ENCODE assay signal across 26 cellular contexts in genomic region chr3:147389265-147390175, GRCh38. TPM values are rescaled to one million over a fixed set of nuclear protein-coding genes. Genes with fewer than 3 reads are reported as not detected.
DNase-seq lines count a peak whose midpoint lies in the region; ATAC-seq lines count a peak whose summit lies in the region.
"Had no signal": no experiment of that assay in that cellular context is flagged by ENCODE, and none has a peak within 500 bp of the region (broad histone marks: within the 10 kb centered on the region; RNA-seq: fewer than 3 reads in every experiment).

No MANE protein-coding gene starts in this region.

- no peak for ATAC-seq in activated naive CD8-positive, alpha-beta T cell treated with anti-CD3 and anti-CD28 coated beads, Interleukin-2, amount 10 ng/mL, durations not matched to agents 7 days and 5 days (ENCODE audit: low read depth)
- ATAC-seq in HG03354 (IDR thresholded peaks at IDR 0.05; ENCODE audit: poor library complexity, severe bottlenecking, unreplicated experiment) (no peak), HG03097 (IDR thresholded peaks at IDR 0.05; ENCODE audit: low FRiP score, unreplicated experiment) (no peak)
- ATAC-seq: activated CD4-positive, alpha-beta T cell treated with anti-CD3 and anti-CD28 coated beads for 36 hours; activated T-helper 17 cell treated with anti-CD3 and anti-CD28 coated beads, Interleukin-2, amount 50 U/mL, for 72 hours; body of pancreas; HCT116; right cardiac atrium had no signal

- H3K27me3 Mint-ChIP-seq in activated naive CD8-positive, alpha-beta T cell treated with anti-CD3 and anti-CD28 coated beads, Interleukin-2, amount 10 ng/mL, durations not matched to agents 7 days and 5 days = peaks cover 77% of the 10 kb centered on the region
- peaks cover 98% of the 10 kb centered on the region for H3K27me3 Mint-ChIP-seq in activated naive CD8-positive, alpha-beta T cell treated with anti-CD3 and anti-CD28 coated beads for 36 hours

- no peaks in the 10 kb centered on the region for H3K36me3 ChIP-seq in iPS-15b (ENCODE audit: control insufficient read depth, insufficient read depth, low read length)
- H3K36me3 ChIP-seq: tibial artery had no signal

- no peak for DNase-seq in activated naive CD8-positive, alpha-beta T cell treated with anti-CD3 and anti-CD28 coated beads, Interleukin-2, amount 10 ng/mL, durations not matched to agents 7 days and 5 days
- no peak for DNase-seq in activated naive CD8-positive, alpha-beta T cell treated with anti-CD3 and anti-CD28 coated beads for 36 hours
- DNase-seq in brain pericyte (ENCODE audit: low read depth, low spot score) = peak; percentile 83
- DNase-seq in caudate nucleus (lab: John Stamatoyannopoulos, UW) = no peak
- DNase-seq: activated CD4-positive, alpha-beta T cell treated with anti-CD3 and anti-CD28 coated beads for 36 hours; body of pancreas; C1 segment of cervical spinal cord; NCI-H1105; NCI-H1930; NCI-H69; right cardiac atrium; RPMI8226; stimulated activated CD4-positive, alpha-beta T cell treated with anti-CD3 and anti-CD28 coated beads, Interleukin-12 subunit alpha, Interleukin-12 subunit beta, amount 100 ng/mL, for 4 hours; tibial artery had no signal

- peaks cover 17% of the 10 kb centered on the region for H3K4me1 ChIP-seq in iPS-15b (ENCODE audit: control insufficient read depth, insufficient read depth, low read length)
- H3K4me1 ChIP-seq: parathyroid adenoma had no signal

- H3K9me3 Mint-ChIP-seq in activated naive CD8-positive, alpha-beta T cell treated with anti-CD3 and anti-CD28 coated beads, Interleukin-2, amount 10 ng/mL, durations not matched to agents 7 days and 5 days = peaks cover 5% of the 10 kb centered on the region
- H3K9me3 Mint-ChIP-seq in activated naive CD8-positive, alpha-beta T cell treated with anti-CD3 and anti-CD28 coated beads for 36 hours = peaks cover 11% of the 10 kb centered on the region
- H3K9me3 Mint-ChIP-seq: activated T-helper 17 cell treated with anti-CD3 and anti-CD28 coated beads, Interleukin-2, amount 50 U/mL, for 72 hours; stimulated activated naive CD8-positive, alpha-beta T cell treated with anti-CD3 and anti-CD28 coated beads, Interleukin-15, Interleukin-2, amounts not matched to agents 100 ng/mL and 50 ng/mL, for 24 hours had no signal

- H3K4me3 ChIP-seq in iPS-15b (ENCODE audit: low read depth, low read length) = peak overlapping the region; percentile 1
- H3K4me3 ChIP-seq: body of pancreas, tibial artery had no signal

- H3K9me3 ChIP-seq in iPS-15b (ENCODE audit: control insufficient read depth, insufficient read depth, low read length) = no peaks in the 10 kb centered on the region
- H3K9me3 ChIP-seq: body of pancreas had no signal

- no peak overlapping the region for H3K9ac ChIP-seq in iPS-15b (ENCODE audit: low read depth, low read length)
- H3K9ac ChIP-seq: parathyroid adenoma had no signal

- H3K4me3 Mint-ChIP-seq in activated naive CD8-positive, alpha-beta T cell treated with anti-CD3 and anti-CD28 coated beads, Interleukin-2, amount 10 ng/mL, durations not matched to agents 7 days and 5 days = no peak overlapping the region
- no peak overlapping the region for H3K4me3 Mint-ChIP-seq in activated naive CD8-positive, alpha-beta T cell treated with anti-CD3 and anti-CD28 coated beads for 36 hours
- H3K4me3 Mint-ChIP-seq: activated CD4-positive, alpha-beta T cell treated with anti-CD3 and anti-CD28 coated beads for 36 hours; activated T-helper 17 cell treated with anti-CD3 and anti-CD28 coated beads, Interleukin-2, amount 50 U/mL, for 72 hours; dendritic cell treated with granulocyte-macrophage colony-stimulating factor and Interleukin-4, amounts not matched to agents 40 ng/mL and 50 ng/mL, for 4 days; memory B cell; stimulated activated naive CD8-positive, alpha-beta T cell treated with anti-CD3 and anti-CD28 coated beads, Interleukin-15, Interleukin-2, amounts not matched to agents 100 ng/mL and 50 ng/mL, for 24 hours had no signal

- H3K27me3 ChIP-seq in iPS-15b (ENCODE audit: control insufficient read depth, insufficient read depth, low read length) = peaks cover 95% of the 10 kb centered on the region

- POLR2A ChIA-PET in activated naive CD8-positive, alpha-beta T cell treated with anti-CD3 and anti-CD28 coated beads, Interleukin-2, amount 10 ng/mL, durations not matched to agents 7 days and 5 days (lab: Charles Lee) = no interaction called here

- peak overlapping the region; percentile 38 for H3K27ac Mint-ChIP-seq in activated naive CD8-positive, alpha-beta T cell treated with anti-CD3 and anti-CD28 coated beads, Interleukin-2, amount 10 ng/mL, durations not matched to agents 7 days and 5 days
- no peak overlapping the region for H3K27ac Mint-ChIP-seq in activated naive CD8-positive, alpha-beta T cell treated with anti-CD3 and anti-CD28 coated beads for 36 hours
- H3K27ac Mint-ChIP-seq: activated CD4-positive, alpha-beta T cell treated with anti-CD3 and anti-CD28 coated beads for 36 hours; activated T-helper 17 cell treated with anti-CD3 and anti-CD28 coated beads, Interleukin-2, amount 50 U/mL, for 72 hours; dendritic cell treated with granulocyte-macrophage colony-stimulating factor and Interleukin-4, amounts not matched to agents 40 ng/mL and 50 ng/mL, for 4 days; memory B cell; stimulated activated naive CD8-positive, alpha-beta T cell treated with anti-CD3 and anti-CD28 coated beads, Interleukin-15, Interleukin-2, amounts not matched to agents 100 ng/mL and 50 ng/mL, for 24 hours had no signal

- H3K27ac ChIP-seq in temporal lobe (ENCODE audit: low read depth, low read length) (peak overlapping the region; percentile 28), caudate nucleus (ENCODE audit: low read depth, low read length) (no peak overlapping the region)
- H3K27ac ChIP-seq: body of pancreas, parathyroid adenoma, tibial artery had no signal

- H3K36me3 Mint-ChIP-seq in activated naive CD8-positive, alpha-beta T cell treated with anti-CD3 and anti-CD28 coated beads, Interleukin-2, amount 10 ng/mL, durations not matched to agents 7 days and 5 days = peaks cover 2% of the 10 kb centered on the region
- H3K36me3 Mint-ChIP-seq in activated naive CD8-positive, alpha-beta T cell treated with anti-CD3 and anti-CD28 coated beads for 36 hours = peaks cover 8% of the 10 kb centered on the region
- H3K36me3 Mint-ChIP-seq: memory B cell had no signal

- peaks cover 2% of the 10 kb centered on the region for H3K4me1 Mint-ChIP-seq in activated naive CD8-positive, alpha-beta T cell treated with anti-CD3 and anti-CD28 coated beads, Interleukin-2, amount 10 ng/mL, durations not matched to agents 7 days and 5 days
- H3K4me1 Mint-ChIP-seq in activated naive CD8-positive, alpha-beta T cell treated with anti-CD3 and anti-CD28 coated beads for 36 hours = peaks cover 2% of the 10 kb centered on the region
- H3K4me1 Mint-ChIP-seq: activated CD4-positive, alpha-beta T cell treated with anti-CD3 and anti-CD28 coated beads for 36 hours; activated T-helper 17 cell treated with anti-CD3 and anti-CD28 coated beads, Interleukin-2, amount 50 U/mL, for 72 hours had no signal

RNA-seq across cellular contexts. Expression of gene ZIC4, which starts 16.8 kb away (rescaled TPM):
- not detected for total RNA-seq in activated naive CD8-positive, alpha-beta T cell treated with anti-CD3 and anti-CD28 coated beads, Interleukin-2, amount 10 ng/mL, durations not matched to agents 7 days and 5 days
- total RNA-seq in activated naive CD8-positive, alpha-beta T cell treated with anti-CD3 and anti-CD28 coated beads for 36 hours = not detected
- total RNA-seq in temporal lobe = 1.5 TPM
- total RNA-seq: activated CD4-positive, alpha-beta T cell treated with anti-CD3 and anti-CD28 coated beads for 36 hours; activated T-helper 17 cell treated with anti-CD3 and anti-CD28 coated beads, Interleukin-2, amount 50 U/mL, for 72 hours; body of pancreas; right cardiac atrium; SK-MEL-5; T-helper 1 cell treated with Interleukin-12 subunit alpha and Interleukin-12 subunit beta and Interleukin-4 antibody, amounts not matched to agents 30 ng/mL and 1 ng/mL, for 36 hours had no signal

RNA-seq across cellular contexts. Expression of gene ZIC1, which starts 19.6 kb away (rescaled TPM):
- not detected for total RNA-seq in activated naive CD8-positive, alpha-beta T cell treated with anti-CD3 and anti-CD28 coated beads, Interleukin-2, amount 10 ng/mL, durations not matched to agents 7 days and 5 days
- total RNA-seq in activated naive CD8-positive, alpha-beta T cell treated with anti-CD3 and anti-CD28 coated beads for 36 hours = not detected
- total RNA-seq in temporal lobe = 12.3 TPM
- total RNA-seq: activated CD4-positive, alpha-beta T cell treated with anti-CD3 and anti-CD28 coated beads for 36 hours; activated T-helper 17 cell treated with anti-CD3 and anti-CD28 coated beads, Interleukin-2, amount 50 U/mL, for 72 hours; body of pancreas; T-helper 1 cell treated with Interleukin-12 subunit alpha and Interleukin-12 subunit beta and Interleukin-4 antibody, amounts not matched to agents 30 ng/mL and 1 ng/mL, for 36 hours had no signal

Comparison
In these comparisons a context has a peak if more than half of its experiments do, and no peak if none do; other contexts are left out.
1. RNA of gene ZIC1, which starts 19.6 kb away (total RNA-seq): 12.3 TPM in temporal lobe (single experiment); not detected in activated naive CD8-positive, alpha-beta T cell treated with anti-CD3 and anti-CD28 coated beads, Interleukin-2, amount 10 ng/mL, durations not matched to agents 7 days and 5 days and not detected in activated naive CD8-positive, alpha-beta T cell treated with anti-CD3 and anti-CD28 coated beads for 36 hours; every median in the first group is over 10 times any median in the second.